10 cellular contexts compared by ENCODE assay signal in the genomic region with DNA sequence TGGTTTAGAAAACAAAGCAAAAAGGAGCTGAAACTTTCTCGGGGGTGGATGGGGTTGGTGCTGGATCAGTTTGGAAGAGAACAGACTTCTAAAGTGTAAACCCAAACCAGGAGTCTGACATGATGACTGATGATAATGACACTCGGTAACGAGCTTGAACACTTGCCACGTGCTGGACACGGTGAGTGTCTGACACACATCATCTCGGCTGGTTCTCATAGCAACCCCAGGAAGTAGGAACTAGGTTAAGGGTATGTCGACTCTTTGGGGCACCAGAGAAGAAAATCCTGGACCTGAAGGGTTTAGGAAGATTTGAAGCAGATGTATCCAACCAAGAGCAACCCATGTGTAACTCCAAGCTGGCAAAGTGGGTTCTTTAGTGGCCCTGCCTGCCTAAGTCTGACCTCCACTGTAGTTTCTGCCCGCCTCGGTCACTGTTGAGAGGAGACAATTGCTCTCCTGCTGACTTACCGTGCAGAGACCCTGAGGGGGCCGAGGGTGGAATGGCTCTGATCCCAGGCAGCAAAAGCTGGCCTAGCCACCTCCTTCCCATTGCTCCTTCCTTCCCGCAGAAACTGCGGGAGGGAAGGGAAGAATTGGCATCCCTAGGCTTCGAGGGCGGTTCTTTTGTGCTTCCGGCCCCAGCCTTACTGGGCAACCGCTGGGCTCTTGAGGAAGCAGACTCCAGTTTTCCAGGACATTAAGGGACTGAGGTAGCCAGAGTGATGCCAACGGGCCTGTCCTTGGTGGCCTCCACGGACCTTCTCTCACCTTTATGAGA.
DNase-seq lines count a peak whose midpoint lies in the region; ATAC-seq and TF ChIP-seq lines count a peak whose summit lies in the region.
"Had no signal": no experiment of that assay in that cellular context is flagged by ENCODE, and none has a peak within 500 bp of the region (broad histone marks: within the 10 kb centered on the region; RNA-seq: fewer than 3 reads in every experiment).

No MANE protein-coding gene starts in this region.

- H3K27me3 ChIP-seq in fibroblast of lung (ENCODE audit: control insufficient read depth, insufficient read depth, low read length): no peaks in the 10 kb centered on the region
- H3K27me3 ChIP-seq in H9 (ENCODE audit: insufficient read depth, low read length): no peaks in the 10 kb centered on the region; the same call in 1 of the 2 replicates

- H3K4me1 ChIP-seq in fibroblast of lung (ENCODE audit: control insufficient read depth, extremely low read depth, insufficient read depth, low read length) (peaks cover 38% of the 10 kb centered on the region), H9 (ENCODE audit: insufficient read depth, low read length) (peaks cover 10% of the 10 kb centered on the region; the same call in 1 of the 2 replicates)

- H3K4me3 ChIP-seq in fibroblast of lung (replicated peaks in 1 of 4; ENCODE audit: control extremely low read depth in 1 of 4, insufficient read depth in 1 of 4, low read depth in 3 of 4, low read length in 4 of 4): no peak overlapping the region
- H3K4me3 ChIP-seq in skin epidermis: no peak overlapping the region

- ATAC-seq in GM19395 (IDR thresholded peaks at IDR 0.05; ENCODE audit: unreplicated experiment): peak; percentile 11
- ATAC-seq in HG03108 (IDR thresholded peaks at IDR 0.05; ENCODE audit: unreplicated experiment): no peak

- H3K4me1 Mint-ChIP-seq in H9 (peaks cover 42 to 52% of the 10 kb centered on the region in 2 experiments), endothelial cell (ENCODE audit: unreplicated experiment) (peaks cover 52% of the 10 kb centered on the region)

- H3K4ac ChIP-seq in H9 (ENCODE audit: low read depth, low read length): no peak overlapping the region

- no peaks in the 10 kb centered on the region for H3K79me2 ChIP-seq in fibroblast of lung (ENCODE audit: control insufficient read depth, insufficient read depth, low read length)
- H3K79me2 ChIP-seq in H9 (ENCODE audit: insufficient read depth, low read length): no peaks in the 10 kb centered on the region

- H3K27me3 Mint-ChIP-seq in H9 (ENCODE audit: low read depth): peaks cover 1% of the 10 kb centered on the region; the same call in 1 of the 2 replicates
- peaks cover 9% of the 10 kb centered on the region for H3K27me3 Mint-ChIP-seq in endothelial cell (ENCODE audit: unreplicated experiment)

- H3K36me3 ChIP-seq in fibroblast of lung (ENCODE audit: control insufficient read depth, insufficient read depth, low read length): no peaks in the 10 kb centered on the region

- no peak overlapping the region for H3K4me2 ChIP-seq in fibroblast of lung (ENCODE audit: extremely low read depth, insufficient read depth, low read length)
- H3K4me2 ChIP-seq in H9 (ENCODE audit: insufficient read depth, insufficient read length, low read length): no peak overlapping the region

- H4K5ac ChIP-seq in H9 (ENCODE audit: insufficient read length, low read depth, low read length): no peak overlapping the region

- H3K23me2 ChIP-seq in H9 (ENCODE audit: insufficient read length, low read depth, low read length, poor library complexity, severe bottlenecking): peaks cover 3% of the 10 kb centered on the region

- no peak overlapping the region for H2AK5ac ChIP-seq in H9 (ENCODE audit: insufficient read length, low read length)

- H3K9ac ChIP-seq in fibroblast of lung (ENCODE audit: insufficient read depth, low read length) (no peak overlapping the region), H9 (ENCODE audit: extremely low read depth, insufficient read length, low read length) (no peak overlapping the region)

- H3K9me3 ChIP-seq in fibroblast of lung (ENCODE audit: control insufficient read depth, insufficient read depth, low read depth, low read length) (no peaks in the 10 kb centered on the region), H9 (ENCODE audit: control insufficient read depth, low read depth, low read length) (no peaks in the 10 kb centered on the region)

- H3K4me3 Mint-ChIP-seq in H9 (no peak overlapping the region), endothelial cell (ENCODE audit: unreplicated experiment) (no peak overlapping the region)
- H3K4me3 Mint-ChIP-seq: mesothelial cell of epicardium had no signal

- H3K9me3 Mint-ChIP-seq in H9 (no peaks in the 10 kb centered on the region; a peak in 1 of 5 replicates), endothelial cell (ENCODE audit: unreplicated experiment) (no peaks in the 10 kb centered on the region)
- H3K9me3 Mint-ChIP-seq: mesothelial cell of epicardium had no signal

- H3K18ac ChIP-seq in H9 (ENCODE audit: insufficient read length, low read depth, low read length): no peak overlapping the region

- no peak overlapping the region; a peak in 1 of 7 replicates for H3K27ac Mint-ChIP-seq in H9
- H3K27ac Mint-ChIP-seq in endothelial cell (ENCODE audit: unreplicated experiment): no peak overlapping the region

- H3T11ph ChIP-seq in H9 (ENCODE audit: low read length): no peak overlapping the region

- H2BK15ac ChIP-seq in H9 (ENCODE audit: low read depth, low read length): no peak overlapping the region

- H3K23ac ChIP-seq in H9 (ENCODE audit: insufficient read length, low read depth, low read length): no peak overlapping the region

- WGBS in H9 (ENCODE audit: extremely low coverage, insufficient read length, low lambda C conversion rate): no CpG with 5 or more reads among the region's 19 CpGs

- no peak overlapping the region for H3K56ac ChIP-seq in H9 (ENCODE audit: insufficient read length, low read depth, low read length)

- H3K36me3 Mint-ChIP-seq in H9 (ENCODE audit: insufficient read depth in 1 of 3, low read depth in 3 of 3) (no peaks in the 10 kb centered on the region), endothelial cell (ENCODE audit: low read depth, unreplicated experiment) (no peaks in the 10 kb centered on the region)
- H3K36me3 Mint-ChIP-seq: mesothelial cell of epicardium had no signal

- no peak overlapping the region for H2BK20ac ChIP-seq in H9 (ENCODE audit: low read depth, low read length, poor library complexity, severe bottlenecking)

- H4K8ac ChIP-seq in H9 (replicated peaks; ENCODE audit: insufficient read length, low read depth, low read length): no peak overlapping the region

- H3K79me1 ChIP-seq in H9 (ENCODE audit: insufficient read depth, low read depth, low read length, poor library complexity, severe bottlenecking): no peaks in the 10 kb centered on the region

- no peaks in the 10 kb centered on the region for H4K20me1 ChIP-seq in fibroblast of lung (ENCODE audit: control insufficient read depth, extremely low read depth, insufficient read depth, low read length)
- no peaks in the 10 kb centered on the region for H4K20me1 ChIP-seq in H9 (ENCODE audit: control insufficient read depth, insufficient read depth, insufficient read length)

- TF ChIP-seq CTCF in fibroblast of lung (conservative IDR thresholded peaks at IDR 0.05 in 1 of 2, IDR thresholded peaks at IDR 0.05 in 1 of 2; ENCODE audit: low read depth in 1 of 2, low read length in 2 of 2) (no peak), H9 (conservative IDR thresholded peaks at IDR 0.05) (no peak), endothelial cell (IDR thresholded peaks at IDR 0.05; ENCODE audit: unreplicated experiment) (no peak)

- no peak overlapping the region for H2BK120ac ChIP-seq in H9 (ENCODE audit: low read depth, low read length, poor library complexity, severe bottlenecking)

- DNase-seq in RPMI8226 (peak; percentile 3), fibroblast of lung (ENCODE audit: low read depth in 2 of 2) (peak in 1 of 2 donors; percentile 60), H9 (no peak), endothelial cell (ENCODE audit: low spot score) (no peak), globus pallidus (ENCODE audit: low spot score) (no peak)
- DNase-seq: stimulated activated CD4-positive, alpha-beta T cell treated with anti-CD3 and anti-CD28 coated beads, Interleukin-4, amount 100 ng/mL, for 24 hours had no signal

- no peak overlapping the region for H2BK12ac ChIP-seq in H9 (ENCODE audit: insufficient read length, low read depth, low read length)

- H3K27ac ChIP-seq in fibroblast of lung (ENCODE audit: insufficient read depth, low read length): peak overlapping the region; percentile 14
- peak overlapping the region in 17 of 21 experiments; percentile 6 to 94 (median 38) for H3K27ac ChIP-seq in skin epidermis
- H3K27ac ChIP-seq in H9 (ENCODE audit: insufficient read length, low read depth, low read length): no peak overlapping the region

- H4K91ac ChIP-seq in H9 (ENCODE audit: insufficient read length, low read depth, low read length): no peak overlapping the region

- H3K14ac ChIP-seq in H9 (ENCODE audit: insufficient read depth, low read length): no peak overlapping the region; the same call in 1 of the 2 replicates

- H2AFZ ChIP-seq in fibroblast of lung (ENCODE audit: low read length): no peak overlapping the region
- no peak overlapping the region for H2AFZ ChIP-seq in H9 (ENCODE audit: low read length)

- H2BK5ac ChIP-seq in H9 (ENCODE audit: insufficient read length, low read length): no peak overlapping the region
